ENCODE assay signal across 11 cellular contexts in genomic region chr12:106976013-106976658, GRCh38. TPM values are rescaled to one million over a fixed set of nuclear protein-coding genes. Genes with fewer than 3 reads are reported as not detected.
A peak's percentile ranks its signal among the peaks of the same experiment; 100 is the strongest.
DNase-seq lines count a peak whose midpoint lies in the region; ATAC-seq, FAIRE-seq and TF ChIP-seq lines count a peak whose summit lies in the region.
"Had no signal": no experiment of that assay in that cellular context is flagged by ENCODE, and none has a peak within 500 bp of the region (broad histone marks: within the 10 kb centered on the region; RNA-seq: fewer than 3 reads in every experiment).

No MANE protein-coding gene starts in this region.

- H3K9me3 Mint-ChIP-seq in WTC11 = no peaks in the 10 kb centered on the region
- H3K9me3 Mint-ChIP-seq: GM23338, mesothelial cell of epicardium had no signal

- TF ChIP-seq POLR2A in GM12878 (IDR thresholded peaks at IDR 0.05; ENCODE audit: low read depth, low read length) = no peak

- WGBS in GM12878 (ENCODE audit: insufficient coverage, insufficient replicate concordance, low lambda C conversion rate, missing lambda C conversion rate) = 83% methylated on average over 3 of the region's 3 CpGs
- 41 to 75% (median 55%) methylated on average over 3 of the region's 3 CpGs for WGBS in small intestine, 3 donors

- FAIRE-seq in GM12878 (lab: Jason Lieb, UNC) (peak; percentile 62), small intestine (lab: Jason Lieb, UNC) (no peak)

- H3K4me3 Mint-ChIP-seq in WTC11 = no peak overlapping the region
- H3K4me3 Mint-ChIP-seq: GM23338, mesothelial cell of epicardium had no signal

- H3K36me3 ChIP-seq in GM12878 (ENCODE audit: control insufficient read depth in 2 of 2, insufficient read depth in 2 of 2, low read length in 1 of 2) = peaks cover 0 to 6% of the 10 kb centered on the region in 2 experiments; a peak in 2 of 4 replicates
- H3K36me3 ChIP-seq in small intestine (ENCODE audit: control insufficient read depth in 2 of 2, insufficient read depth in 2 of 2, low read length in 2 of 2) = peaks cover 0 to 2% of the 10 kb centered on the region in 2 donors

- DNase-seq in HCEC 1CT (peak; percentile 84), GM12878 (ENCODE audit: low read depth, low spot score) (no peak), left ventricle myocardium superior (no peak), small intestine (peak; percentile 92), WTC11 (ENCODE audit: low spot score) (no peak)
- no peak for DNase-seq in activated CD4-positive, alpha-beta T cell treated with anti-CD3 and anti-CD28 coated beads for 48 hours
- DNase-seq: SHP77 had no signal

- no peak for TF ChIP-seq RAD21 in GM12878 (IDR thresholded peaks at IDR 0.05; ENCODE audit: insufficient read depth, low read depth, low read length)

- no peaks in the 10 kb centered on the region for H4K20me1 ChIP-seq in GM12878 (ENCODE audit: control insufficient read depth, insufficient read depth)

- RAD21 ChIA-PET in GM12878 (lab: Charles Lee; ENCODE audit: unreplicated experiment) = no interaction called here

- H3K9me3 ChIP-seq in GM12878 (replicated peaks; ENCODE audit: control insufficient read depth, insufficient read depth, low read length) (no peaks in the 10 kb centered on the region), small intestine (ENCODE audit: control insufficient read depth, low read depth) (no peaks in the 10 kb centered on the region)

- H3K27ac ChIP-seq in GM12878 (ENCODE audit: control insufficient read depth, insufficient read depth) = no peak overlapping the region
- peak overlapping the region; percentile 52 to 74 for H3K27ac ChIP-seq in small intestine (ENCODE audit: low read depth in 1 of 2, low read length in 1 of 2)
- H3K27ac ChIP-seq: HL-60 had no signal

- H2AFZ ChIP-seq in GM12878 (ENCODE audit: control insufficient read depth, low read depth, low read length) = no peak overlapping the region
- H2AFZ ChIP-seq: GM23338 had no signal

- SMC1A ChIA-PET in GM12878 (lab: Charles Lee; ENCODE audit: uncharacterized antibody, unreplicated experiment) = interaction anchor here (1.0 to 3.5 kb wide), 3 partner anchors 8 to 18 kb away, joined by 3 to 8 read pairs (median 5); partner anchors contain the start of gene MTERF2

- CTCF ChIA-PET in GM12878 (lab: Yijun Ruan, JAX) = no interaction called here
- CTCF ChIA-PET in WTC11 (lab: Charles Lee) = interaction anchor here (1.2 kb wide), 1 partner anchor 56 kb away, joined by 3 read pairs; no protein-coding TSS in a partner anchor

- no peaks in the 10 kb centered on the region for H3K27me3 Mint-ChIP-seq in WTC11 (ENCODE audit: low read depth)

- H3K79me2 ChIP-seq in GM12878 (ENCODE audit: control insufficient read depth, insufficient read depth, low read length) = no peaks in the 10 kb centered on the region; the same call in 1 of the 2 replicates

- H3K4me1 ChIP-seq in GM12878 (ENCODE audit: control insufficient read depth, insufficient read depth, low read length) (peaks cover 5% of the 10 kb centered on the region; the same call in 1 of the 2 replicates), small intestine (ENCODE audit: control insufficient read depth in 2 of 2, insufficient read depth in 1 of 2, low read depth in 1 of 2, low read length in 1 of 2) (peaks cover 4 to 14% of the 10 kb centered on the region in 2 donors)

- POLR2A ChIA-PET in GM12878 (lab: Charles Lee) (interaction anchor here (0.5 kb wide), 1 partner anchor 44 kb away, joined by 3 read pairs; no protein-coding TSS in a partner anchor), WTC11 (lab: Charles Lee) (no interaction called here)

- in situ Hi-C loops in GM12878 (cut with MboI) = no loop called here

- ATAC-seq in GM12878 = no peak
- ATAC-seq in left ventricle myocardium superior = peak; percentile 80
- ATAC-seq in WTC11 = no peak
- no peak for ATAC-seq in GM18502 (IDR thresholded peaks at IDR 0.05; ENCODE audit: poor library complexity, unreplicated experiment)
- ATAC-seq: GM23338 had no signal

- H3K4me2 ChIP-seq in GM12878 (ENCODE audit: control insufficient read depth, insufficient read depth) = no peak overlapping the region
- H3K4me2 ChIP-seq: GM23338 had no signal

- H3K4me3 ChIP-seq in GM12878 (no peak overlapping the region), small intestine (ENCODE audit: low read depth in 1 of 2, low read length in 2 of 2) (no peak overlapping the region)
- H3K4me3 ChIP-seq: GM23338 had no signal

- intact Hi-C loops in GM12878 (cut with micrococcal nuclease; ENCODE audit: unreplicated experiment) = no loop called here
- intact Hi-C loops in left ventricle myocardium superior (cut with micrococcal nuclease) = no loop called here

- H3K9ac ChIP-seq in GM12878 (ENCODE audit: control insufficient read depth, insufficient read depth, low read length) = no peak overlapping the region

- H3K36me3 Mint-ChIP-seq in WTC11 = peaks cover 2% of the 10 kb centered on the region

- TF ChIP-seq CTCF in GM12878 (IDR thresholded peaks at IDR 0.05 in 2 of 3, conservative IDR thresholded peaks at IDR 0.05 in 1 of 3; ENCODE audit: control insufficient read depth in 2 of 3, extremely low read depth in 1 of 3, insufficient read depth in 1 of 3, low read depth in 3 of 3, low read length in 3 of 3) (no peak), WTC11 (IDR thresholded peaks at IDR 0.05) (no peak)

- TF ChIP-seq EP300 in GM12878 (IDR thresholded peaks at IDR 0.05; ENCODE audit: borderline replicate concordance in 1 of 2, control insufficient read depth in 1 of 2, low read depth in 2 of 2, low read length in 2 of 2) = no peak

- no TSS peak for BruUV-seq in GM12878 (replicated peaks; lab: Mats Ljungman, UMichigan)

- no peaks in the 10 kb centered on the region for H3K27me3 ChIP-seq in GM12878 (replicated peaks in 1 of 2; ENCODE audit: control insufficient read depth in 2 of 2, insufficient read depth in 2 of 2, low read length in 1 of 2)
- no peaks in the 10 kb centered on the region for H3K27me3 ChIP-seq in small intestine (ENCODE audit: control insufficient read depth in 2 of 2, insufficient read depth in 2 of 2, low read length in 2 of 2)

- no peaks in the 10 kb centered on the region for H3K4me1 Mint-ChIP-seq in WTC11
- H3K4me1 Mint-ChIP-seq: GM23338 had no signal

- no peak overlapping the region for H3K27ac Mint-ChIP-seq in WTC11
- H3K27ac Mint-ChIP-seq: GM23338, mesothelial cell of epicardium had no signal

TF ChIP-seq in GM12878, 131 proteins besides CTCF, POLR2A, EP300 and RAD21 (continues in another document):
- no peak for TF ChIP-seq ASH2L (IDR thresholded peaks at IDR 0.05; ENCODE audit: borderline replicate concordance, low read depth)

TF ChIP-seq in WTC11, 78 proteins besides CTCF, POLR2A, EP300 and RAD21 (continues in another document):
- TF ChIP-seq, protein P1, sequence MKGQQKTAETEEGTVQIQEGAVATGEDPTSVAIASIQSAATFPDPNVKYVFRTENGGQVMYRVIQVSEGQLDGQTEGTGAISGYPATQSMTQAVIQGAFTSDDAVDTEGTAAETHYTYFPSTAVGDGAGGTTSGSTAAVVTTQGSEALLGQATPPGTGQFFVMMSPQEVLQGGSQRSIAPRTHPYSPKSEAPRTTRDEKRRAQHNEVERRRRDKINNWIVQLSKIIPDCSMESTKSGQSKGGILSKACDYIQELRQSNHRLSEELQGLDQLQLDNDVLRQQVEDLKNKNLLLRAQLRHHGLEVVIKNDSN (CRISPR knock-in tag; IDR thresholded peaks at IDR 0.05) = no peak
- no peak for TF ChIP-seq ZNF121 (CRISPR knock-in tag; IDR thresholded peaks at IDR 0.05)

RNA-seq across cellular contexts. Expression of gene MTERF2, which starts 10.8 kb away (rescaled TPM):
- total RNA-seq in GM12878 (2013; cell fraction: nucleolus; rRNA removed) = 14.2 and 14.6 TPM in 2 replicates
- total RNA-seq in GM12878 (2014; rRNA removed) (5.0 and 5.5 TPM in 2 replicates), GM12878 (2014; rRNA removed; fragmentation: Illumina TruSeq; extraction: Trizol) (6.4 and 8.2 TPM in 2 replicates), GM12878 (2021) (5.8 and 7.1 TPM in 2 replicates), left ventricle myocardium superior (36.8 TPM), WTC11 (2021) (7.0 to 9.3 TPM (median 9.0 TPM) in 3 replicates)
- polyA plus RNA-seq in GM12878 (2011; ENCODE audit: low read depth) = 5.8 TPM
- polyA plus RNA-seq in GM12878 (2011; rRNA removed) (5.7 and 8.1 TPM in 2 replicates), GM12878 (2014; fragmentation: Illumina TruSeq; extraction: Trizol) (7.9 and 14.0 TPM in 2 replicates), GM12878 (2014; fragmentation: Nextera tagmentation; extraction: Ambion mirVana) (1 to 10 TPM; 2.1 to 3.6 TPM), GM12878 (2014; rRNA removed) (7.2 and 9.6 TPM in 2 replicates), GM12878 (2016; fragmentation: Nextera tagmentation; extraction: Ambion mirVana) (1 to 10 TPM; 8.4 to 9.8 TPM), small intestine (10 to 100 TPM in 2 of 3 donors, 1 to 10 TPM in 1; 4.9 to 20.8 (median 10.7) TPM)
- 2.2 and 2.3 TPM in 2 replicates for polyA plus RNA-seq in GM12878 (2011; cell fraction: cytosol; rRNA removed)
- 5.5 and 6.6 TPM in 2 replicates for polyA plus RNA-seq in GM12878 (2011; cell fraction: nucleus; rRNA removed)
- 6.9 and 7.3 TPM in 2 replicates for polyA plus RNA-seq in GM12878 (2012)
- 1.9 and 2.6 TPM in 2 replicates for polyA minus RNA-seq in GM12878 (2011; rRNA and poly(A)+ RNA removed)
- 0.80 and 2.2 TPM in 2 replicates for polyA minus RNA-seq in GM12878 (2011; cell fraction: cytosol; rRNA and poly(A)+ RNA removed)
- 2.4 and 3.3 TPM in 2 replicates for polyA minus RNA-seq in GM12878 (2011; cell fraction: nucleus; rRNA and poly(A)+ RNA removed)

RNA-seq across cellular contexts. Expression of gene TMEM263, which starts 20.4 kb away (rescaled TPM):
- total RNA-seq in GM12878 (2013; cell fraction: nucleolus; rRNA removed) = 40.3 and 48.3 TPM in 2 replicates
- total RNA-seq in GM12878 (2014; rRNA removed) (19.5 and 20.7 TPM in 2 replicates), GM12878 (2014; rRNA removed; fragmentation: Illumina TruSeq; extraction: Trizol) (30.8 and 31.2 TPM in 2 replicates), GM12878 (2021) (30.9 and 31.3 TPM in 2 replicates), left ventricle myocardium superior (35.6 TPM), WTC11 (2021) (15.2 to 18.0 TPM (median 16.8 TPM) in 3 replicates)
- polyA plus RNA-seq in GM12878 (2011; ENCODE audit: low read depth) = 17.2 TPM
- polyA plus RNA-seq in GM12878 (2011; rRNA removed) (30.9 and 51.7 TPM in 2 replicates), GM12878 (2014; fragmentation: Illumina TruSeq; extraction: Trizol) (24.4 and 32.6 TPM in 2 replicates), GM12878 (2014; fragmentation: Nextera tagmentation; extraction: Ambion mirVana) (10 to 100 TPM; 17.2 to 21.9 TPM), GM12878 (2014; rRNA removed) (13.3 and 15.4 TPM in 2 replicates), GM12878 (2016; fragmentation: Nextera tagmentation; extraction: Ambion mirVana) (10 to 100 TPM; 40.9 to 41.3 TPM), small intestine (10 to 100 TPM; 12.7 to 27.3 (median 13.8) TPM)
- 13.8 and 17.2 TPM in 2 replicates for polyA plus RNA-seq in GM12878 (2011; cell fraction: cytosol; rRNA removed)
- 13.6 and 13.8 TPM in 2 replicates for polyA plus RNA-seq in GM12878 (2011; cell fraction: nucleus; rRNA removed)
- polyA plus RNA-seq in GM12878 (2012) = 37.5 and 38.1 TPM in 2 replicates
- polyA minus RNA-seq in GM12878 (2011; rRNA and poly(A)+ RNA removed) = 29.8 and 41.5 TPM in 2 replicates
- 17.2 and 21.1 TPM in 2 replicates for polyA minus RNA-seq in GM12878 (2011; cell fraction: cytosol; rRNA and poly(A)+ RNA removed)
- polyA minus RNA-seq in GM12878 (2011; cell fraction: nucleus; rRNA and poly(A)+ RNA removed) = 6.3 and 9.6 TPM in 2 replicates

Comparison
In these comparisons a context has a peak if more than half of its experiments do, and no peak if none do; other contexts are left out.
1. DNase-seq: peak in HCEC 1CT (single experiment) and small intestine (single experiment); none in GM12878 (single experiment), left ventricle myocardium superior (single experiment), activated CD4-positive, alpha-beta T cell treated with anti-CD3 and anti-CD28 coated beads for 48 hours (single experiment) and WTC11 (single experiment).